1 cellular context compared by ENCODE assay signal in the genomic region with DNA sequence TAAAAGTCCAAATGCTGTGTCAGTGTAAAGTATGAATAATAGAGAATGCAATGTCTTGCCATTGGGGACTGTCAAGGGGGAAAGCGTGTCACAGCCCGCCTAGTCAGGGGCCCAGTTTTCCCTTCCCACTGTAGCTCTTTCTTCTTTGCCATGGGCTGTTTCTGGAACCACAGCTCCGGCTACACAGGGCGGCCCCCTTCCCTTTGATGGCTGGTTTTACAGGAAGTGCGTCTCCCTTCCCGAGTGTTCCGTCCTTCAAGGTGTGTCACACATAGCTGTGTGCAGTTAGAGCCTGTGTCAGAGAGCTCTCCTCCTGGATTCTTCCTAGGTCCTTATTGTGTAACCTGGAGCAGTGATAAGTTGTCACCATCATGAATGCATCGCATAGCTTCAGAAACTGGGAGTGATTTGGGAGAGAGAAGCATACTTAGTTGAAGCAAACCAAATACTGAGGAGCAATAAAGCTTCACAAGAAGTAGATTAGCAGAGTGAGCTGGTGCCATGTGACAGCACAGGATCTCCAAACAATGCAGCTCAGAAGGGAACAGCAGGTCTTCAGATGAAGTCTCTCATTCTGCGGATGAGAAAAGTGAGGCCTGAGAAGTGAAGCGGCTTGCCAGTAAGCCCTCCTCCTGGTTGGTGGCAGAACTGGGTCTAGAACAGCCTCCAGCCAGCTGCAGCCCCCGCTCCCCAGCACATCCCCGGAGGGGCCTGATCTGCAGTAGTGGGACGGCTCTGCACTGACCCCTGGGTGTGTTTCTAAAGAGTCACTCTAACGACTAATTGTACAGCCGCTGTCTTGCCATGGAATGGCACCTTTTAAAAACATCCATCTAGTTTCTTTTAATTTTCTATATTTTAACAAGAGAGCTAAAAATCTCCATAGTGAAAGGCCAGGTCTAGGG.
TF ChIP-seq lines count a peak whose summit lies in the region.

No MANE protein-coding gene starts in this region.

TF ChIP-seq in WTC11, 78 proteins besides CTCF, POLR2A, EP300 and RAD21 (continued from another document):
- TF ChIP-seq, protein P1, sequence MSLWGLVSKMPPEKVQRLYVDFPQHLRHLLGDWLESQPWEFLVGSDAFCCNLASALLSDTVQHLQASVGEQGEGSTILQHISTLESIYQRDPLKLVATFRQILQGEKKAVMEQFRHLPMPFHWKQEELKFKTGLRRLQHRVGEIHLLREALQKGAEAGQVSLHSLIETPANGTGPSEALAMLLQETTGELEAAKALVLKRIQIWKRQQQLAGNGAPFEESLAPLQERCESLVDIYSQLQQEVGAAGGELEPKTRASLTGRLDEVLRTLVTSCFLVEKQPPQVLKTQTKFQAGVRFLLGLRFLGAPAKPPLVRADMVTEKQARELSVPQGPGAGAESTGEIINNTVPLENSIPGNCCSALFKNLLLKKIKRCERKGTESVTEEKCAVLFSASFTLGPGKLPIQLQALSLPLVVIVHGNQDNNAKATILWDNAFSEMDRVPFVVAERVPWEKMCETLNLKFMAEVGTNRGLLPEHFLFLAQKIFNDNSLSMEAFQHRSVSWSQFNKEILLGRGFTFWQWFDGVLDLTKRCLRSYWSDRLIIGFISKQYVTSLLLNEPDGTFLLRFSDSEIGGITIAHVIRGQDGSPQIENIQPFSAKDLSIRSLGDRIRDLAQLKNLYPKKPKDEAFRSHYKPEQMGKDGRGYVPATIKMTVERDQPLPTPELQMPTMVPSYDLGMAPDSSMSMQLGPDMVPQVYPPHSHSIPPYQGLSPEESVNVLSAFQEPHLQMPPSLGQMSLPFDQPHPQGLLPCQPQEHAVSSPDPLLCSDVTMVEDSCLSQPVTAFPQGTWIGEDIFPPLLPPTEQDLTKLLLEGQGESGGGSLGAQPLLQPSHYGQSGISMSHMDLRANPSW (CRISPR knock-in tag; conservative IDR thresholded peaks at IDR 0.05; ENCODE audit: low read depth), result no peak
- TF ChIP-seq, protein P2, sequence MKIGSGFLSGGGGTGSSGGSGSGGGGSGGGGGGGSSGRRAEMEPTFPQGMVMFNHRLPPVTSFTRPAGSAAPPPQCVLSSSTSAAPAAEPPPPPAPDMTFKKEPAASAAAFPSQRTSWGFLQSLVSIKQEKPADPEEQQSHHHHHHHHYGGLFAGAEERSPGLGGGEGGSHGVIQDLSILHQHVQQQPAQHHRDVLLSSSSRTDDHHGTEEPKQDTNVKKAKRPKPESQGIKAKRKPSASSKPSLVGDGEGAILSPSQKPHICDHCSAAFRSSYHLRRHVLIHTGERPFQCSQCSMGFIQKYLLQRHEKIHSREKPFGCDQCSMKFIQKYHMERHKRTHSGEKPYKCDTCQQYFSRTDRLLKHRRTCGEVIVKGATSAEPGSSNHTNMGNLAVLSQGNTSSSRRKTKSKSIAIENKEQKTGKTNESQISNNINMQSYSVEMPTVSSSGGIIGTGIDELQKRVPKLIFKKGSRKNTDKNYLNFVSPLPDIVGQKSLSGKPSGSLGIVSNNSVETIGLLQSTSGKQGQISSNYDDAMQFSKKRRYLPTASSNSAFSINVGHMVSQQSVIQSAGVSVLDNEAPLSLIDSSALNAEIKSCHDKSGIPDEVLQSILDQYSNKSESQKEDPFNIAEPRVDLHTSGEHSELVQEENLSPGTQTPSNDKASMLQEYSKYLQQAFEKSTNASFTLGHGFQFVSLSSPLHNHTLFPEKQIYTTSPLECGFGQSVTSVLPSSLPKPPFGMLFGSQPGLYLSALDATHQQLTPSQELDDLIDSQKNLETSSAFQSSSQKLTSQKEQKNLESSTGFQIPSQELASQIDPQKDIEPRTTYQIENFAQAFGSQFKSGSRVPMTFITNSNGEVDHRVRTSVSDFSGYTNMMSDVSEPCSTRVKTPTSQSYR (CRISPR knock-in tag; IDR thresholded peaks at IDR 0.05), result no peak
- TF ChIP-seq, protein P3, sequence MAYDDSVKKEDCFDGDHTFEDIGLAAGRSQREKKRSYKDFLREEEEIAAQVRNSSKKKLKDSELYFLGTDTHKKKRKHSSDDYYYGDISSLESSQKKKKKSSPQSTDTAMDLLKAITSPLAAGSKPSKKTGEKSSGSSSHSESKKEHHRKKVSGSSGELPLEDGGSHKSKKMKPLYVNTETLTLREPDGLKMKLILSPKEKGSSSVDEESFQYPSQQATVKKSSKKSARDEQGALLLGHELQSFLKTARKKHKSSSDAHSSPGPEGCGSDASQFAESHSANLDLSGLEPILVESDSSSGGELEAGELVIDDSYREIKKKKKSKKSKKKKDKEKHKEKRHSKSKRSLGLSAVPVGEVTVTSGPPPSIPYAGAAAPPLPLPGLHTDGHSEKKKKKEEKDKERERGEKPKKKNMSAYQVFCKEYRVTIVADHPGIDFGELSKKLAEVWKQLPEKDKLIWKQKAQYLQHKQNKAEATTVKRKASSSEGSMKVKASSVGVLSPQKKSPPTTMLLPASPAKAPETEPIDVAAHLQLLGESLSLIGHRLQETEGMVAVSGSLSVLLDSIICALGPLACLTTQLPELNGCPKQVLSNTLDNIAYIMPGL (CRISPR knock-in tag; IDR thresholded peaks at IDR 0.05), result no peak
- TF ChIP-seq NR1H2 (CRISPR knock-in tag; IDR thresholded peaks at IDR 0.05) (no peak), HMGA2 (CRISPR knock-in tag; IDR thresholded peaks at IDR 0.05) (no peak)
- TF ChIP-seq, protein P4, sequence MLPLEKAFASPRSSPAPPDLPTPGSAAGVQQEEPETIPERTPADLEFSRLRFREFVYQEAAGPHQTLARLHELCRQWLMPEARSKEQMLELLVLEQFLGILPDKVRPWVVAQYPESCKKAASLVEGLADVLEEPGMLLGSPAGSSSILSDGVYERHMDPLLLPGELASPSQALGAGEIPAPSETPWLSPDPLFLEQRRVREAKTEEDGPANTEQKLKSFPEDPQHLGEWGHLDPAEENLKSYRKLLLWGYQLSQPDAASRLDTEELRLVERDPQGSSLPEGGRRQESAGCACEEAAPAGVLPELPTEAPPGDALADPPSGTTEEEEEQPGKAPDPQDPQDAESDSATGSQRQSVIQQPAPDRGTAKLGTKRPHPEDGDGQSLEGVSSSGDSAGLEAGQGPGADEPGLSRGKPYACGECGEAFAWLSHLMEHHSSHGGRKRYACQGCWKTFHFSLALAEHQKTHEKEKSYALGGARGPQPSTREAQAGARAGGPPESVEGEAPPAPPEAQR (CRISPR knock-in tag; IDR thresholded peaks at IDR 0.05), result no peak
